In the genomic region with DNA sequence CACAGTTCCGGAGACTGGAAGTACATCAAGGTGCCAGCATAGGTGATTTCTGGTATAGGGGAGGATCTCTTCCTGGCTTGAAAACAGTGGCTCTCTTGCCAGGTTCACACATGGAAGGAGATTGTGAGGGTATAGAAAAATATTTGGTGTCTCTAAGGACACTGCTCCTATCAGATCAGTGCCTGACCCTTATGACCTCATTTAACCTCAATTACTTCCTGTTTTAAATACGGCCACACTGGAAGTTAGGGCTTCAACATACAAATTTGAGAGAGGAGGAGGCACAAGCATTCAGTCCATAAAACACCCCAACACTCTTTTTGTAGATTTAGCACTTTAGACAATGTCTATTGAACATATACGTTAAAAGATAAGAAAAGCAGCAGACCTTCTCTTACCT, we compare ENCODE assay signal across 22 cellular contexts.
"Had no signal": no experiment of that assay in that cellular context is flagged by ENCODE, and none has a peak within 500 bp of the region (broad histone marks: within the 10 kb centered on the region; RNA-seq: fewer than 3 reads in every experiment).

No MANE protein-coding gene starts in this region.

- H3K4me1 ChIP-seq: gastrocnemius medialis, left ventricle myocardium inferior, pancreas, psoas muscle, right atrium auricular region, upper lobe of left lung had no signal

- H3K36me3 ChIP-seq: esophagus muscularis mucosa, gastrocnemius medialis, left ventricle myocardium inferior, neutrophil, pancreas, right atrium auricular region, thoracic aorta, upper lobe of left lung had no signal

- H3K4me3 Mint-ChIP-seq: activated B cell treated with CpG ODN at 0.5 μM for 24 hours; activated naive CD4-positive, alpha-beta T cell treated with anti-CD3 and anti-CD28 coated beads for 36 hours; nephron had no signal

- H3K27ac Mint-ChIP-seq: activated B cell treated with CpG ODN at 0.5 μM for 24 hours; activated naive CD4-positive, alpha-beta T cell treated with anti-CD3 and anti-CD28 coated beads for 36 hours; nephron had no signal

- H3K4me1 Mint-ChIP-seq: activated B cell treated with CpG ODN at 0.5 μM for 24 hours had no signal

- ATAC-seq: gastrocnemius medialis, pancreas, psoas muscle had no signal

- DNase-seq: activated B cell treated with CpG ODN at 0.5 μM for 24 hours; activated CD4-positive, alpha-beta T cell treated with anti-CD3 and anti-CD28 coated beads for 4 hours; activated CD4-positive, alpha-beta T cell treated with anti-CD3 and anti-CD28 coated beads, Interleukin-2, amount 50 U/mL, for 48 hours; activated CD8-positive, alpha-beta memory T cell treated with anti-CD3 and anti-CD28 coated beads, Interleukin-2, amount 50 U/mL, for 48 hours; activated naive CD4-positive, alpha-beta T cell treated with anti-CD3 and anti-CD28 coated beads for 36 hours; activated T-cell treated with anti-CD3 and anti-CD28 coated beads, Interleukin-2, amount 50 U/mL, for 48 hours; amygdala; gastrocnemius medialis; hippocampal formation; left ventricle myocardium inferior; mammary epithelial cell; pancreas; psoas muscle; stimulated activated CD4-positive, alpha-beta T cell treated with anti-CD3 and anti-CD28 coated beads, Interleukin-4, amount 100 ng/mL, for 24 hours; stimulated activated naive CD4-positive, alpha-beta T cell treated with Interleukin-2 at 50 U/mL for 16 hours; upper lobe of left lung had no signal

- H3K4me3 ChIP-seq: coronary artery, esophagus muscularis mucosa, gastrocnemius medialis, left ventricle myocardium inferior, pancreas, psoas muscle, right atrium auricular region, thoracic aorta, upper lobe of left lung had no signal

- H3K27me3 ChIP-seq: esophagus muscularis mucosa, right atrium auricular region, upper lobe of left lung had no signal

- H3K9me3 Mint-ChIP-seq: activated B cell treated with CpG ODN at 0.5 μM for 24 hours; activated naive CD4-positive, alpha-beta T cell treated with anti-CD3 and anti-CD28 coated beads for 36 hours had no signal

- H3K27ac ChIP-seq: coronary artery, gastrocnemius medialis, left ventricle myocardium inferior, neutrophil, pancreas, psoas muscle, right atrium auricular region, thoracic aorta, upper lobe of left lung had no signal

- H3K9me3 ChIP-seq: esophagus muscularis mucosa, gastrocnemius medialis, left ventricle myocardium inferior, neutrophil, pancreas, psoas muscle, right atrium auricular region, thoracic aorta, upper lobe of left lung had no signal
